8 cellular contexts compared by ENCODE assay signal in genomic region chr1:237405912-237406311, GRCh38.
"Had no signal": no experiment of that assay in that cellular context is flagged by ENCODE, and none has a peak within 500 bp of the region (broad histone marks: within the 10 kb centered on the region; RNA-seq: fewer than 3 reads in every experiment).

No MANE protein-coding gene starts in this region.

- ATAC-seq: GM12878 had no signal

- DNase-seq: GDM1, GF-D8 had no signal

- H3K4me3 ChIP-seq: GM12878 had no signal

- FAIRE-seq: G401.6, GM12878, GM12891, GM12892, GM18507, GM19239 had no signal
